In genomic region chr13:46179576-46180368, GRCh38 we compare ENCODE assay signal across 8 cellular contexts. TPM values are rescaled to one million over a fixed set of nuclear protein-coding genes. Genes with fewer than 3 reads are reported as not detected.
DNase-seq lines count a peak whose midpoint lies in the region; ATAC-seq and TF ChIP-seq lines count a peak whose summit lies in the region.

No MANE protein-coding gene starts in this region.

- peaks cover 89% of the 10 kb centered on the region for H3K79me2 ChIP-seq in Loucy (ENCODE audit: insufficient read depth, low read length)

- no peak for TF ChIP-seq POLR2A in GM18505 (IDR thresholded peaks at IDR 0.05; ENCODE audit: borderline replicate concordance, extremely low read depth, insufficient read depth, insufficient read length)

- H3K9me2 ChIP-seq in Loucy (replicated peaks; ENCODE audit: low read depth, low read length) = no peaks in the 10 kb centered on the region

- H3K36me3 ChIP-seq in Loucy (ENCODE audit: insufficient read depth, low read length) = no peaks in the 10 kb centered on the region

- H3K9ac ChIP-seq in Loucy (ENCODE audit: low read depth, low read length, poor library complexity, severe bottlenecking) = peak overlapping the region; percentile 93

- H3K4me2 ChIP-seq in Loucy (ENCODE audit: low read depth, low read length, poor library complexity, severe bottlenecking) = peak overlapping the region; percentile 98

- DNase-seq in activated CD8-positive, alpha-beta memory T cell treated with anti-CD3 and anti-CD28 coated beads for 4 hours (ENCODE audit: low read depth in 2 of 2) = peak; percentile 64 to 73
- DNase-seq in immature natural killer cell = peak; percentile 76 to 81 (median 77)
- peak; percentile 60 to 75 for DNase-seq in stimulated activated CD8-positive, alpha-beta memory T cell treated with anti-CD3 and anti-CD28 coated beads, Interleukin-4, amount 100 ng/mL, for 4 hours (ENCODE audit: low read depth in 2 of 2, low spot score in 1 of 2)

- no peaks in the 10 kb centered on the region for H3K27me3 ChIP-seq in Loucy (ENCODE audit: insufficient read depth, low read length, poor library complexity, severe bottlenecking)

- H3K4me1 ChIP-seq in Loucy (ENCODE audit: insufficient read depth, low read length, poor library complexity, severe bottlenecking) = peaks cover 67% of the 10 kb centered on the region

- H4K20me1 ChIP-seq in Loucy (ENCODE audit: insufficient read depth, low read length, poor library complexity, severe bottlenecking) = peaks cover 62% of the 10 kb centered on the region

- H3K9me3 Mint-ChIP-seq in immature natural killer cell = peaks cover 0 to 3% (median 0%) of the 10 kb centered on the region in 6 donors

- H3F3A ChIP-seq in Loucy (ENCODE audit: low read depth) = peaks cover 14% of the 10 kb centered on the region; the same call in 1 of the 2 replicates

- H3K9me3 ChIP-seq in Loucy (ENCODE audit: insufficient read depth, low read depth, low read length) = no peaks in the 10 kb centered on the region

- H3K36me3 Mint-ChIP-seq in immature natural killer cell = peaks cover 4 to 13% (median 5%) of the 10 kb centered on the region in 3 donors

- H3K4me1 Mint-ChIP-seq in immature natural killer cell = peaks cover 81 to 88% of the 10 kb centered on the region in 2 donors

- H3K4me3 Mint-ChIP-seq in immature natural killer cell = peak overlapping the region; percentile 92 to 99 (median 97)

- H3K4me3 ChIP-seq in Loucy (ENCODE audit: low read length, poor library complexity, severe bottlenecking) = peak overlapping the region; percentile 86

- no peak for TF ChIP-seq CTCF in Loucy (conservative IDR thresholded peaks at IDR 0.05; ENCODE audit: low read length)

- no peak overlapping the region for H2AFZ ChIP-seq in Loucy (ENCODE audit: low read length)

- ATAC-seq in GM18867 (IDR thresholded peaks at IDR 0.05; ENCODE audit: unreplicated experiment) (no peak), GM18505 (IDR thresholded peaks at IDR 0.05; ENCODE audit: unreplicated experiment) (no peak), GM21825 (IDR thresholded peaks at IDR 0.05; ENCODE audit: unreplicated experiment) (no peak), GM21737 (IDR thresholded peaks at IDR 0.05; ENCODE audit: unreplicated experiment) (no peak)

- peaks cover 14 to 30% (median 23%) of the 10 kb centered on the region in 3 donors for H3K27me3 Mint-ChIP-seq in immature natural killer cell (ENCODE audit: low read depth in 3 of 3)

- H3K27ac Mint-ChIP-seq in immature natural killer cell = peak overlapping the region; percentile 92 to 95 (median 94)

RNA-seq across cellular contexts. Expression of gene LCP1, which starts 2.2 kb away (rescaled TPM):
- polyA plus RNA-seq in immature natural killer cell = 1,000 to 10,000 TPM; 1,594 to 2,414 (median 2,262) TPM

RNA-seq across cellular contexts. Expression of gene LRRC63, which starts 32.0 kb away (rescaled TPM):
- 1 to 10 TPM in 1 of 3 donors, under 1 TPM in 2; 0.10 to 1.1 (median 0.12) TPM for polyA plus RNA-seq in immature natural killer cell
